ENCODE assay signal across 22 cellular contexts in the genomic region with DNA sequence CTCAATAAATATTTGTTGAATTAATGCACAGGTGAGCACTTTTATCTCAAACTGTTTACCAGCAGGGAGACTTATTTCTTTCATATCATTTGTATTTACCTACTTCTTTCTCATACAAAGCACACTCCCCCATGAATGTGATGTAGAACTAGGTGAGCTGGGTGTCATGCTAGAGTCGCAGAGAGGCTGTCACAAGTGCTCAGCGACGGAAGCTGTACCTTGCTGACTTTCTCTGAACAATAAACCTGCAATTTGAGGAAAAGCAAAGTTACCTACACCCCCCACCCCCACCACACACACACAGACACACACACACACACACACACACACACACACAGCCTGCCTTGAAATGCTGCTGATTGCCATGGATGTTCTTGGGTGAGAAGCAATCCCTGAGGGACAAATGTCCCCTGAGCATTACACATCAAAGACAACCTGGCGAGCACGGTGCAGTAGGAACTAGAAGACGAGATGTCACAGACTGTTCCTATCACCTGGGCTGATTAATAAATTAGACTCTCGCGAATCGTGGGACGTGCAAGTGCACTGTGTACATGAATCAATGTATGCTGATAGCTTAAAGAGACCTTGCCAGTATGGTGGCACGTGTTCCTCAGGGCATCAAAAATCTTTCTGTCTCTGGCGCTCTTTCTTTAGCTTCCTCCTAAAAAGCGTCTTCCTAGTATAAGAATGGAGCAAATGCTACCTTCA.
"Had no signal": no experiment of that assay in that cellular context is flagged by ENCODE, and none has a peak within 500 bp of the region (broad histone marks: within the 10 kb centered on the region; RNA-seq: fewer than 3 reads in every experiment).

No MANE protein-coding gene starts in this region.

- H3K27ac ChIP-seq: epithelial cell of prostate, esophagus squamous epithelium, heart left ventricle, neutrophil, psoas muscle, spleen, testis, tibial nerve, upper lobe of right lung, vagina had no signal

- H3K36me3 ChIP-seq: esophagus squamous epithelium, heart left ventricle, neutrophil, spleen, tibial nerve, upper lobe of right lung, vagina had no signal

- DNase-seq: effector memory CD8-positive, alpha-beta T cell; esophagus squamous epithelium; foreskin melanocyte; heart left ventricle; hippocampal formation; left colon; mammary epithelial cell; naive thymus-derived CD8-positive, alpha-beta T cell; psoas muscle; spleen; stimulated activated CD4-positive, alpha-beta T cell treated with anti-CD3 and anti-CD28 coated beads, Interleukin-15, amount 100 ng/mL, for 24 hours; stimulated activated CD4-positive, alpha-beta T cell treated with anti-CD3 and anti-CD28 coated beads, Interleukin-1b, Interleukin-23, amount 100 ng/mL, for 48 hours; stimulated activated CD4-positive, alpha-beta T cell treated with anti-CD3 and anti-CD28 coated beads, Interleukin-4, amount 100 ng/mL, for 4 hours; stimulated activated naive B cell treated with anti-CD40 and anti-IgM and Interleukin-4, amounts not matched to agents 10 μg/mL and 1 μg/mL and 100 μg/mL, for 72 hours; stimulated activated naive CD8-positive, alpha-beta T cell treated with anti-CD3 and anti-CD28 coated beads, Interleukin-15, amount 100 ng/mL, for 72 hours; testis; upper lobe of right lung had no signal

- H3K4me3 ChIP-seq: esophagus squamous epithelium, heart left ventricle, psoas muscle, spleen, testis, tibial nerve, upper lobe of right lung, vagina had no signal

- ATAC-seq: effector memory CD8-positive, alpha-beta T cell; heart left ventricle; left colon; naive thymus-derived CD8-positive, alpha-beta T cell; psoas muscle; sciatic nerve; stimulated activated naive B cell treated with anti-CD40 and anti-IgM and Interleukin-4, amounts not matched to agents 10 μg/mL and 1 μg/mL and 100 μg/mL, for 72 hours; stimulated activated naive CD8-positive, alpha-beta T cell treated with anti-CD3 and anti-CD28 coated beads, Interleukin-15, amount 100 ng/mL, for 72 hours; upper lobe of right lung had no signal

- H3K27me3 ChIP-seq: esophagus squamous epithelium, heart left ventricle, neutrophil, spleen, testis, tibial nerve, upper lobe of right lung, vagina had no signal

- H3K4me1 ChIP-seq: esophagus squamous epithelium, heart left ventricle, psoas muscle, spleen, testis, tibial nerve, upper lobe of right lung, vagina had no signal

- H3K9me3 ChIP-seq: esophagus squamous epithelium, heart left ventricle, neutrophil, psoas muscle, spleen, testis, tibial nerve, upper lobe of right lung, vagina had no signal
